In the genomic region with DNA sequence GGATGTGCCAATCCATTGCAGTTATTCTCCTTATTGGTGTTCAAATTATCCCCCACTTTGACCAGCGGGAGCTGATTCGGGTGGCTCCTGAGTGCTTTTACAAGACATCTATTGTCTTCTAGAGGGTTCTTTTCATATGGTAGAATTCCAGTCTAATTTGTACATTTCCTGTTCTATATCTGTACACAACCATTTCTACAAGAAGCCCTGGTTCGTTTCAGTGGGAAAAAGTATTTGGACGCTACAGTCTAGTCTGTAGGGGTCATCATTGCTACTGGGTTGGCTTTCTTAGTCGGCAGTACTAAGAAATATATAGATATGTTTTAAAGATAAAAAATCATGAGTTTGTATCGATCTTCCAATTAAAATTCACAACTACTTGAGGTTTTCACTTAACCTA, we compare ENCODE assay signal across 26 cellular contexts.
A peak's percentile ranks its signal among the peaks of the same experiment; 100 is the strongest.
DNase-seq lines count a peak whose midpoint lies in the region; ATAC-seq, FAIRE-seq and TF ChIP-seq lines count a peak whose summit lies in the region.
"Had no signal": no experiment of that assay in that cellular context is flagged by ENCODE, and none has a peak within 500 bp of the region (broad histone marks: within the 10 kb centered on the region; RNA-seq: fewer than 3 reads in every experiment).

No MANE protein-coding gene starts in this region.

- no peaks in the 10 kb centered on the region for H4K20me1 ChIP-seq in osteoblast (ENCODE audit: insufficient read depth, low read length)

- H3K36me3 ChIP-seq in Panc1 (ENCODE audit: control insufficient read depth, insufficient read depth, low read length) = no peaks in the 10 kb centered on the region
- no peaks in the 10 kb centered on the region for H3K36me3 ChIP-seq in osteoblast (ENCODE audit: insufficient read depth, low read length)
- no peaks in the 10 kb centered on the region for H3K36me3 ChIP-seq in upper lobe of right lung
- H3K36me3 ChIP-seq: HAP-1, ovary, sigmoid colon had no signal

- H3K4me1 Mint-ChIP-seq in MCF 10A (ENCODE audit: insufficient read depth, unreplicated experiment) = no peaks in the 10 kb centered on the region
- H3K4me1 Mint-ChIP-seq: activated B cell treated with CpG ODN at 0.5 μM for 24 hours; CD4-positive, alpha-beta memory T cell; central memory CD8-positive, alpha-beta T cell; naive B cell had no signal

- H3K9me3 ChIP-seq in Panc1 (ENCODE audit: control insufficient read depth, insufficient read depth, low read depth, low read length) = no peaks in the 10 kb centered on the region
- H3K9me3 ChIP-seq in osteoblast (ENCODE audit: low read depth, low read length) = no peaks in the 10 kb centered on the region
- H3K9me3 ChIP-seq in upper lobe of right lung = no peaks in the 10 kb centered on the region
- H3K9me3 ChIP-seq: HAP-1, ovary, sigmoid colon, testis had no signal

- DNase-seq in H54 (ENCODE audit: insufficient read length, low spot score) (no peak), Panc1 (ENCODE audit: low read depth, low spot score) (no peak), fibroblast of mammary gland (ENCODE audit: low read depth) (peak; percentile 12), osteoblast (ENCODE audit: insufficient read length, low spot score, missing footprints) (no peak), upper lobe of right lung (no peak), activated gamma-delta T cell (lab: John Stamatoyannopoulos, UW) (no peak), MCF 10A (ENCODE audit: unreplicated experiment) (no peak)
- DNase-seq: activated B cell treated with CpG ODN at 0.5 μM for 24 hours; activated CD8-positive, alpha-beta T cell treated with anti-CD3 and anti-CD28 coated beads for 36 hours; activated naive CD4-positive, alpha-beta T cell; activated T-cell treated with anti-CD3 and anti-CD28 coated beads, Interleukin-2, amount 50 U/mL, for 1 hour; amygdala; CD4-positive, alpha-beta memory T cell; islet precursor cell; mammary epithelial cell; naive B cell; NCI-H187 treated with DMSO at 0.1 percent for 48 hours; NCI-H345; ovary; RPMI8226; sigmoid colon; testis had no signal

- POLR2A ChIA-PET in Panc1 (lab: Charles Lee) = no interaction called here
- POLR2A ChIA-PET in MCF 10A (lab: Yijun Ruan, JAX) = no interaction called here

- peak; percentile 21; the same call in 1 of the 2 replicates for TF ChIP-seq CTCF in Panc1 (IDR thresholded peaks at IDR 0.05)
- TF ChIP-seq CTCF in fibroblast of mammary gland (conservative IDR thresholded peaks at IDR 0.05; ENCODE audit: control insufficient read depth, insufficient read depth, low read depth, low read length) = no peak
- TF ChIP-seq CTCF in osteoblast (IDR thresholded peaks at IDR 0.05; ENCODE audit: extremely low read depth, low read depth, low read length) = peak; percentile 9
- TF ChIP-seq CTCF in upper lobe of right lung (IDR thresholded peaks at IDR 0.05) = no peak
- TF ChIP-seq CTCF in MCF 10A (IDR thresholded peaks at IDR 0.05; ENCODE audit: unreplicated experiment) = no peak

- no peak overlapping the region for H2AFZ ChIP-seq in osteoblast (ENCODE audit: low read length)

- H3K27ac ChIP-seq in Panc1 (ENCODE audit: low read length) (no peak overlapping the region), osteoblast (ENCODE audit: low read depth, low read length) (no peak overlapping the region), upper lobe of right lung (no peak overlapping the region)
- H3K27ac ChIP-seq: ovary, sigmoid colon, testis had no signal

- no TSS peak for BruUV-seq in Panc1 (replicated peaks; lab: Mats Ljungman, UMichigan)
- BruUV-seq in MCF 10A (replicated peaks; lab: Mats Ljungman, UMichigan) = no TSS peak

- H3K27me3 Mint-ChIP-seq in MCF 10A (ENCODE audit: insufficient read depth, unreplicated experiment) = no peaks in the 10 kb centered on the region
- H3K27me3 Mint-ChIP-seq: activated B cell treated with CpG ODN at 0.5 μM for 24 hours; activated CD8-positive, alpha-beta T cell treated with anti-CD3 and anti-CD28 coated beads for 36 hours; CD4-positive, alpha-beta memory T cell; central memory CD8-positive, alpha-beta T cell; naive B cell had no signal

- CTCF ChIA-PET in Panc1 (lab: Charles Lee) (no interaction called here), MCF 10A (lab: Yijun Ruan, JAX) (interaction anchor here (0.6 kb wide), 1 partner anchor 29 kb away, joined by 3 read pairs; no protein-coding TSS in a partner anchor)

- no peak overlapping the region for H3K27ac Mint-ChIP-seq in MCF 10A (ENCODE audit: low read depth, unreplicated experiment)
- H3K27ac Mint-ChIP-seq: activated B cell treated with CpG ODN at 0.5 μM for 24 hours; activated CD8-positive, alpha-beta T cell treated with anti-CD3 and anti-CD28 coated beads for 36 hours; CD4-positive, alpha-beta memory T cell had no signal

- H3K9me3 Mint-ChIP-seq in MCF 10A (ENCODE audit: unreplicated experiment) = no peaks in the 10 kb centered on the region
- H3K9me3 Mint-ChIP-seq: central memory CD8-positive, alpha-beta T cell had no signal

- H3K27me3 ChIP-seq in Panc1 (ENCODE audit: control insufficient read depth, insufficient read depth, low read length) (no peaks in the 10 kb centered on the region), osteoblast (ENCODE audit: insufficient read depth, low read length) (no peaks in the 10 kb centered on the region), upper lobe of right lung (no peaks in the 10 kb centered on the region)
- H3K27me3 ChIP-seq: ovary, sigmoid colon, testis had no signal

- no peaks in the 10 kb centered on the region for H3K4me1 ChIP-seq in Panc1 (ENCODE audit: control insufficient read depth, insufficient read depth, low read length)
- peaks cover 4% of the 10 kb centered on the region for H3K4me1 ChIP-seq in osteoblast (ENCODE audit: insufficient read depth, low read length)
- H3K4me1 ChIP-seq in upper lobe of right lung = no peaks in the 10 kb centered on the region
- H3K4me1 ChIP-seq: HAP-1, sigmoid colon, testis had no signal

- in situ Hi-C loops in Panc1 (cut with HindIII; ENCODE audit: low pct_unique_long_range_greater_than_20kb, low sequenced_read_pairs) = no loop called here

- peak; percentile 20 for FAIRE-seq in H54 (lab: Jason Lieb, UNC)
- FAIRE-seq: GM12878, K562 had no signal

- no peak overlapping the region for H3K4me2 ChIP-seq in osteoblast (ENCODE audit: insufficient read depth, low read length)

- no peaks in the 10 kb centered on the region for H3K79me2 ChIP-seq in osteoblast (ENCODE audit: insufficient read depth, low read length)

- H3K4me3 ChIP-seq in Panc1 (ENCODE audit: low read depth in 2 of 2, low read length in 2 of 2) = no peak overlapping the region
- H3K4me3 ChIP-seq in fibroblast of mammary gland (ENCODE audit: control insufficient read depth, low read depth, low read length) = no peak overlapping the region
- H3K4me3 ChIP-seq in osteoblast (ENCODE audit: insufficient read depth, low read length) = no peak overlapping the region
- no peak overlapping the region for H3K4me3 ChIP-seq in upper lobe of right lung
- H3K4me3 ChIP-seq: GM12878, HAP-1, K562, ovary, sigmoid colon, testis had no signal

- no peak for TF ChIP-seq POLR2A in H54 (IDR thresholded peaks at IDR 0.05; ENCODE audit: low read depth, low read length)

- H3K4me3 Mint-ChIP-seq in MCF 10A (ENCODE audit: unreplicated experiment) = no peak overlapping the region
- H3K4me3 Mint-ChIP-seq: activated B cell treated with CpG ODN at 0.5 μM for 24 hours; activated CD8-positive, alpha-beta T cell treated with anti-CD3 and anti-CD28 coated beads for 36 hours; CD4-positive, alpha-beta memory T cell; central memory CD8-positive, alpha-beta T cell; naive B cell had no signal

- H3K36me3 Mint-ChIP-seq in MCF 10A (ENCODE audit: insufficient read depth, unreplicated experiment) = no peaks in the 10 kb centered on the region
- H3K36me3 Mint-ChIP-seq: CD4-positive, alpha-beta memory T cell; naive B cell had no signal

- no peak for ATAC-seq in Panc1
- no peak for ATAC-seq in upper lobe of right lung
- ATAC-seq: activated CD8-positive, alpha-beta T cell treated with anti-CD3 and anti-CD28 coated beads for 36 hours; GM12878; K562 had no signal

- intact Hi-C loops in Panc1 (cut with micrococcal nuclease; ENCODE audit: unreplicated experiment) = no loop called here
- intact Hi-C loops in upper lobe of right lung (cut with DNase I) = no loop called here
- intact Hi-C loops in MCF 10A (cut with micrococcal nuclease) = no loop called here

Comparison
In these comparisons a context has a peak if more than half of its experiments do, and no peak if none do; other contexts are left out.
1. CTCF ChIP-seq: peak in Panc1 (single experiment) and osteoblast (single experiment); none in fibroblast of mammary gland (single experiment), upper lobe of right lung (single experiment) and MCF 10A (single experiment).